11 cellular contexts compared by ENCODE assay signal in genomic region chr10:118590334-118590733, GRCh38. TPM values are rescaled to one million over a fixed set of nuclear protein-coding genes. Genes with fewer than 3 reads are reported as not detected.
DNase-seq lines count a peak whose midpoint lies in the region; ATAC-seq and TF ChIP-seq lines count a peak whose summit lies in the region.
"Had no signal": no experiment of that assay in that cellular context is flagged by ENCODE, and none has a peak within 500 bp of the region (broad histone marks: within the 10 kb centered on the region; RNA-seq: fewer than 3 reads in every experiment).

No MANE protein-coding gene starts in this region.

- DNase-seq in HCEC 1CT (peak; percentile 9), NCI-H2196 treated with DMSO at 0.1 percent for 48 hours (lab: John Stamatoyannopoulos, UW; ENCODE audit: unreplicated experiment) (peak; percentile 75), breast epithelium (ENCODE audit: low spot score in 2 of 2) (peak; percentile 53 to 71), pons (ENCODE audit: low spot score) (peak; percentile 41), cerebellar nuclear complex (lab: John Stamatoyannopoulos, UW) (no peak), glutamatergic neuron (no peak)
- DNase-seq: activated T-cell treated with anti-CD3 and anti-CD28 coated beads, Interleukin-2, amount 50 U/mL, for 4 hours; T-cell had no signal

- H3K4me3 Mint-ChIP-seq in glutamatergic neuron (ENCODE audit: unreplicated experiment): no peak overlapping the region
- H3K4me3 Mint-ChIP-seq: activated T-cell treated with anti-CD3 and anti-CD28 coated beads, Interleukin-2, amount 50 U/mL, for 4 hours; T-cell had no signal

- intact Hi-C loops in breast epithelium (cut with DNase I; ENCODE audit: low total_unique reads): loop anchor here (10.0 kb wide), 1 partner anchor 114 kb away; no protein-coding TSS in a partner anchor

- no peak for TF ChIP-seq CTCF in breast epithelium (IDR thresholded peaks at IDR 0.05)
- no peak for TF ChIP-seq CTCF in glutamatergic neuron (IDR thresholded peaks at IDR 0.05; ENCODE audit: partially characterized antibody, unreplicated experiment)

- no peaks in the 10 kb centered on the region for H3K9me3 ChIP-seq in breast epithelium

- H3K4me1 Mint-ChIP-seq in glutamatergic neuron (ENCODE audit: low read depth, unreplicated experiment): peaks cover 7% of the 10 kb centered on the region

- H3K27me3 ChIP-seq in breast epithelium: peaks cover 0 to 38% of the 10 kb centered on the region in 2 donors

- no peaks in the 10 kb centered on the region for H3K4me1 ChIP-seq in breast epithelium

- H3K27ac ChIP-seq in breast epithelium: no peak overlapping the region

- no peak overlapping the region for H3K4me3 ChIP-seq in breast epithelium

- ATAC-seq in GM18873 (IDR thresholded peaks at IDR 0.05; ENCODE audit: low FRiP score, unreplicated experiment) (no peak), HG03469 (IDR thresholded peaks at IDR 0.05; ENCODE audit: unreplicated experiment) (no peak)
- ATAC-seq: activated T-cell treated with anti-CD3 and anti-CD28 coated beads, Interleukin-2, amount 50 U/mL, for 4 hours; T-cell had no signal

- peaks cover 7% of the 10 kb centered on the region for H3K9me3 Mint-ChIP-seq in glutamatergic neuron (ENCODE audit: unreplicated experiment)
- H3K9me3 Mint-ChIP-seq: activated T-cell treated with anti-CD3 and anti-CD28 coated beads, Interleukin-2, amount 50 U/mL, for 4 hours had no signal

- TF ChIP-seq POLR2A in breast epithelium (IDR thresholded peaks at IDR 0.05): no peak

- H3K36me3 Mint-ChIP-seq in glutamatergic neuron (ENCODE audit: unreplicated experiment): no peaks in the 10 kb centered on the region
- H3K36me3 Mint-ChIP-seq: T-cell had no signal

- no peaks in the 10 kb centered on the region for H3K36me3 ChIP-seq in breast epithelium

- H3K27me3 Mint-ChIP-seq in glutamatergic neuron (ENCODE audit: unreplicated experiment): peaks cover 12% of the 10 kb centered on the region

- no peak overlapping the region for H3K27ac Mint-ChIP-seq in glutamatergic neuron (ENCODE audit: unreplicated experiment)
- H3K27ac Mint-ChIP-seq: T-cell had no signal

RNA-seq across cellular contexts. Expression of gene PRLHR, which starts 5.1 kb away (rescaled TPM):
- not detected for total RNA-seq in breast epithelium
- total RNA-seq in glutamatergic neuron (ENCODE audit: unreplicated experiment): 0.22 TPM
- total RNA-seq: activated T-cell treated with anti-CD3 and anti-CD28 coated beads, Interleukin-2, amount 50 U/mL, for 4 hours; dermis microvascular lymphatic vessel endothelial cell; T-cell had no signal

Comparison
In these comparisons a context has a peak if more than half of its experiments do, and no peak if none do; other contexts are left out.
1. DNase-seq: peak in HCEC 1CT (single experiment), NCI-H2196 treated with DMSO at 0.1 percent for 48 hours (single experiment), breast epithelium (2 of 2) and pons (single experiment); none in cerebellar nuclear complex (0 of 2) and glutamatergic neuron (single experiment).